In genomic region chr3:144590854-144591253, GRCh38 we compare ENCODE assay signal across 11 cellular contexts.
A peak's percentile ranks its signal among the peaks of the same experiment; 100 is the strongest.
DNase-seq lines count a peak whose midpoint lies in the region; ATAC-seq, FAIRE-seq and TF ChIP-seq lines count a peak whose summit lies in the region.
"Had no signal": no experiment of that assay in that cellular context is flagged by ENCODE, and none has a peak within 500 bp of the region (broad histone marks: within the 10 kb centered on the region; RNA-seq: fewer than 3 reads in every experiment).

No MANE protein-coding gene starts in this region.

- TF ChIP-seq CTCF in mesothelial cell of epicardium (IDR thresholded peaks at IDR 0.05; ENCODE audit: unreplicated experiment) (no peak), pancreas (IDR thresholded peaks at IDR 0.05) (no peak)

- DNase-seq in AML-193 (lab: John Stamatoyannopoulos, UW) (peak; percentile 26 to 34), MV-4-11 (lab: John Stamatoyannopoulos, UW) (peak; percentile 72), dedifferentiated amniotic fluid mesenchymal stem cell (ENCODE audit: extremely low spot score) (peak; percentile 92), mesothelial cell of epicardium (ENCODE audit: low spot score in 2 of 2, unreplicated experiment in 2 of 2) (no peak), NCI-H2196 (lab: John Stamatoyannopoulos, UW; ENCODE audit: unreplicated experiment) (no peak), pancreas (no peak)
- DNase-seq in activated T-helper 2 cell treated with anti-CD3 and anti-CD28 coated beads, Interferon-gamma antibody, Interleukin-2, Interleukin-4, amounts not matched to agents 10 μg/mL and 5 μg/mL and 100 μg/mL, durations not matched to agents 14 hours and 24 hours and 36 hours (ENCODE audit: low spot score): no peak
- DNase-seq: mucosa of descending colon; stimulated activated CD4-positive, alpha-beta T cell treated with anti-CD3 and anti-CD28 coated beads, Interleukin-4, amount 100 ng/mL, for 1 hour; thyroid gland had no signal

- H3K4me1 ChIP-seq in pancreas: no peaks in the 10 kb centered on the region
- H3K4me1 ChIP-seq: thyroid gland had no signal

- H3K4me3 Mint-ChIP-seq in mesothelial cell of epicardium: no peak overlapping the region
- H3K4me3 Mint-ChIP-seq in activated T-helper 2 cell treated with anti-CD3 and anti-CD28 coated beads, Interferon-gamma antibody, Interleukin-2, Interleukin-4, amounts not matched to agents 10 μg/mL and 5 μg/mL and 100 μg/mL, durations not matched to agents 14 hours and 24 hours and 36 hours (ENCODE audit: low read depth): no peak overlapping the region

- no peaks in the 10 kb centered on the region for H3K27me3 Mint-ChIP-seq in mesothelial cell of epicardium (ENCODE audit: low read depth)
- H3K27me3 Mint-ChIP-seq in activated T-helper 2 cell treated with anti-CD3 and anti-CD28 coated beads, Interferon-gamma antibody, Interleukin-2, Interleukin-4, amounts not matched to agents 10 μg/mL and 5 μg/mL and 100 μg/mL, durations not matched to agents 14 hours and 24 hours and 36 hours (ENCODE audit: low read depth): no peaks in the 10 kb centered on the region

- no peaks in the 10 kb centered on the region for H3K36me3 Mint-ChIP-seq in mesothelial cell of epicardium
- H3K36me3 Mint-ChIP-seq in activated T-helper 2 cell treated with anti-CD3 and anti-CD28 coated beads, Interferon-gamma antibody, Interleukin-2, Interleukin-4, amounts not matched to agents 10 μg/mL and 5 μg/mL and 100 μg/mL, durations not matched to agents 14 hours and 24 hours and 36 hours (ENCODE audit: low read depth): no peaks in the 10 kb centered on the region

- 71 to 82% methylated on average over 2 of the region's 2 CpGs for WGBS in pancreas, 2 donors

- no peaks in the 10 kb centered on the region for H3K27me3 ChIP-seq in pancreas
- H3K27me3 ChIP-seq: thyroid gland had no signal

- no peaks in the 10 kb centered on the region for H3K36me3 ChIP-seq in pancreas
- H3K36me3 ChIP-seq: thyroid gland had no signal

- intact Hi-C loops in activated T-helper 2 cell treated with anti-CD3 and anti-CD28 coated beads, Interferon-gamma antibody, Interleukin-2, Interleukin-4, amounts not matched to agents 10 μg/mL and 5 μg/mL and 100 μg/mL, durations not matched to agents 14 hours and 24 hours and 36 hours (cut with micrococcal nuclease): no loop called here
- intact Hi-C loops in pancreas (cut with DNase I): no loop called here

- no peak for FAIRE-seq in pancreas (lab: Jason Lieb, UNC)

- ATAC-seq in HG03565 (IDR thresholded peaks at IDR 0.05; ENCODE audit: unreplicated experiment): no peak
- ATAC-seq in pancreas: no peak
- ATAC-seq: mucosa of descending colon had no signal

- H3K9me3 Mint-ChIP-seq in mesothelial cell of epicardium: peaks cover 3% of the 10 kb centered on the region
- no peaks in the 10 kb centered on the region for H3K9me3 Mint-ChIP-seq in activated T-helper 2 cell treated with anti-CD3 and anti-CD28 coated beads, Interferon-gamma antibody, Interleukin-2, Interleukin-4, amounts not matched to agents 10 μg/mL and 5 μg/mL and 100 μg/mL, durations not matched to agents 14 hours and 24 hours and 36 hours

- no peaks in the 10 kb centered on the region for H3K9me3 ChIP-seq in pancreas
- H3K9me3 ChIP-seq: mucosa of descending colon, thyroid gland had no signal

- peak overlapping the region; percentile 17 for H3K27ac Mint-ChIP-seq in mesothelial cell of epicardium
- H3K27ac Mint-ChIP-seq in activated T-helper 2 cell treated with anti-CD3 and anti-CD28 coated beads, Interferon-gamma antibody, Interleukin-2, Interleukin-4, amounts not matched to agents 10 μg/mL and 5 μg/mL and 100 μg/mL, durations not matched to agents 14 hours and 24 hours and 36 hours: no peak overlapping the region

- H3K27ac ChIP-seq in pancreas: no peak overlapping the region
- H3K27ac ChIP-seq: thyroid gland had no signal

- peaks cover 20% of the 10 kb centered on the region for H3K4me1 Mint-ChIP-seq in mesothelial cell of epicardium
- no peaks in the 10 kb centered on the region for H3K4me1 Mint-ChIP-seq in activated T-helper 2 cell treated with anti-CD3 and anti-CD28 coated beads, Interferon-gamma antibody, Interleukin-2, Interleukin-4, amounts not matched to agents 10 μg/mL and 5 μg/mL and 100 μg/mL, durations not matched to agents 14 hours and 24 hours and 36 hours (ENCODE audit: low read depth)

- H3K4me3 ChIP-seq in pancreas: no peak overlapping the region
- H3K4me3 ChIP-seq: mucosa of descending colon, thyroid gland had no signal

Comparison
In these comparisons a context has a peak if more than half of its experiments do, and no peak if none do; other contexts are left out.
1. DNase-seq: peak in AML-193 (2 of 2), MV-4-11 (single experiment) and dedifferentiated amniotic fluid mesenchymal stem cell (single experiment); none in mesothelial cell of epicardium (0 of 2), activated T-helper 2 cell treated with anti-CD3 and anti-CD28 coated beads, Interferon-gamma antibody, Interleukin-2, Interleukin-4, amounts not matched to agents 10 μg/mL and 5 μg/mL and 100 μg/mL, durations not matched to agents 14 hours and 24 hours and 36 hours (single experiment), NCI-H2196 (single experiment) and pancreas (0 of 6).